7 cellular contexts compared by ENCODE assay signal in the genomic region with DNA sequence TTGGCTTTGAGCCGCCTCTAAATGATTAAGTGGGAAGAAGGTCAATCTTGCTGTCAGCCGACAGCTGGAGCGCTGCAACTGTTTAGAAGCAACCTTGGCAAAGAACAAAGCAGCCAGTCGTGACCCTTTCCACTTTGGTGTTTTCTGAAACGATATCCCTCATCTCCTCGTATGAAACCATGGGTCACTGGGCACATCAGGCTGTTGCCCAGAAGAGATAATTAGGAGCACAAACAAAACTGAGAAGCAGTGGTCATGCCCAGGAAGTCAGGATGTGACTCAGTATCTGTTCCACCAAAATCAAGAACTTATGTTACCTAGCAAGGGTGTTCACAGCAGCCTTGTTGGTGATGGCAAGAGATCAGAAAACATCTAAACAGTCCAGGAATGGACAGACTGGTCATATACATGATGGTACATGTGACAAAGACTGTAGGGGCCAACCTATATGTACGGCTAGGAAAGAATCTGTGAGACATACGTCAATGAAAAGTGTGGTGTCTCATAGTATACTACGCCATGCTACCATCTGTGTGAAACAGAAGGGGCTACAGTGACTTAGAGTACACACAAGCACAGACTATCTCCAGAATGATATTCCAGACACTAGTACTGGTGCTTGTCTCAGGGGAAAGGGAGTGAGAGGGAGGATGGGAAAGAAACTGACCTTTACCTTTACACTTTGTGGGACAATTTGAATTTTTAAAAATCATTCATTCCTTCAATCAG. TPM values are rescaled to one million over a fixed set of nuclear protein-coding genes. Genes with fewer than 3 reads are reported as not detected.
DNase-seq lines count a peak whose midpoint lies in the region; TF ChIP-seq lines count a peak whose summit lies in the region.

No MANE protein-coding gene starts in this region.

- no peak overlapping the region for H2AFZ ChIP-seq in hepatocyte

- no peaks in the 10 kb centered on the region for H3K27me3 ChIP-seq in hepatocyte
- H3K27me3 ChIP-seq in subcutaneous abdominal adipose tissue (ENCODE audit: control insufficient read depth in 5 of 5, insufficient read depth in 4 of 5, low read length in 5 of 5), result no peaks in the 10 kb centered on the region

- H3K9me3 Mint-ChIP-seq in activated naive CD8-positive, alpha-beta T cell treated with anti-CD3 and anti-CD28 coated beads for 36 hours, result no peaks in the 10 kb centered on the region

- 77% methylated on average over 9 of the region's 9 CpGs for WGBS in hepatocyte (ENCODE audit: low lambda C conversion rate, missing lambda C conversion rate)

- H3K4me3 Mint-ChIP-seq in activated naive CD8-positive, alpha-beta T cell treated with anti-CD3 and anti-CD28 coated beads for 36 hours, result no peak overlapping the region

- H3K4me3 ChIP-seq in hepatocyte, result no peak overlapping the region
- peak overlapping the region in 3 of 5 donors; percentile 12 to 22 (median 12) for H3K4me3 ChIP-seq in subcutaneous abdominal adipose tissue (ENCODE audit: low read depth in 1 of 5, low read length in 5 of 5)

- in situ Hi-C loops in GM13977 (cut with MboI; ENCODE audit: low pct_unique_long_range_greater_than_20kb, low sequenced_read_pairs, unreplicated experiment), result no loop called here

- H3K4me2 ChIP-seq in hepatocyte, result no peak overlapping the region

- TF ChIP-seq CTCF in hepatocyte (IDR thresholded peaks at IDR 0.05; ENCODE audit: poor library complexity), result no peak
- no peak for TF ChIP-seq CTCF in GM13977 (IDR thresholded peaks at IDR 0.05; ENCODE audit: extremely low read depth, insufficient read depth, missing control alignments)

- H3K9me2 ChIP-seq in hepatocyte (replicated peaks; ENCODE audit: insufficient read depth), result no peaks in the 10 kb centered on the region

- H3K9ac ChIP-seq in subcutaneous abdominal adipose tissue (ENCODE audit: low read length in 5 of 5), result peak overlapping the region; percentile 4 to 61 (median 34)

- peaks cover 31% of the 10 kb centered on the region for H3K36me3 Mint-ChIP-seq in activated naive CD8-positive, alpha-beta T cell treated with anti-CD3 and anti-CD28 coated beads for 36 hours

- no peaks in the 10 kb centered on the region for H4K20me1 ChIP-seq in hepatocyte (ENCODE audit: insufficient read depth, poor library complexity, severe bottlenecking)

- no peaks in the 10 kb centered on the region for H3K27me3 Mint-ChIP-seq in activated naive CD8-positive, alpha-beta T cell treated with anti-CD3 and anti-CD28 coated beads for 36 hours

- no peaks in the 10 kb centered on the region for H3K9me3 ChIP-seq in hepatocyte (ENCODE audit: low read depth)
- H3K9me3 ChIP-seq in subcutaneous abdominal adipose tissue (ENCODE audit: control insufficient read depth in 5 of 5, low read length in 5 of 5), result no peaks in the 10 kb centered on the region

- peaks cover 19% of the 10 kb centered on the region for H3K4me1 ChIP-seq in hepatocyte (ENCODE audit: insufficient read depth)
- H3K4me1 ChIP-seq in subcutaneous abdominal adipose tissue (ENCODE audit: control insufficient read depth in 5 of 5, insufficient read depth in 5 of 5, low read length in 5 of 5), result peaks cover 24 to 58% (median 54%) of the 10 kb centered on the region in 5 donors

- H3K79me2 ChIP-seq in hepatocyte, result no peaks in the 10 kb centered on the region

- peaks cover 43% of the 10 kb centered on the region for H3K4me1 Mint-ChIP-seq in activated naive CD8-positive, alpha-beta T cell treated with anti-CD3 and anti-CD28 coated beads for 36 hours

- H3K27ac Mint-ChIP-seq in activated naive CD8-positive, alpha-beta T cell treated with anti-CD3 and anti-CD28 coated beads for 36 hours, result peak overlapping the region; percentile 54

- peak; percentile 95 for DNase-seq in M059J (ENCODE audit: low read depth)
- DNase-seq in activated naive CD8-positive, alpha-beta T cell treated with anti-CD3 and anti-CD28 coated beads for 36 hours, result no peak
- DNase-seq in hepatocyte (ENCODE audit: low spot score), result no peak
- no peak for DNase-seq in NCI-H345 (lab: John Stamatoyannopoulos, UW)
- DNase-seq in GM13977 (ENCODE audit: low spot score), result no peak
- DNase-seq in NCI-H510A (lab: John Stamatoyannopoulos, UW), result no peak

- H3K27ac ChIP-seq in hepatocyte (peak overlapping the region; percentile 71), subcutaneous abdominal adipose tissue (ENCODE audit: low read depth, low read length) (peak overlapping the region; percentile 99)

- no peaks in the 10 kb centered on the region for H3K36me3 ChIP-seq in hepatocyte (replicated peaks; ENCODE audit: insufficient read depth, low read depth)
- H3K36me3 ChIP-seq in subcutaneous abdominal adipose tissue (ENCODE audit: control insufficient read depth in 5 of 5, insufficient read depth in 5 of 5, low read length in 5 of 5), result peaks cover 0 to 40% (median 39%) of the 10 kb centered on the region in 5 donors

RNA-seq across cellular contexts. Expression of gene STN1, which starts 22.4 kb away (rescaled TPM):
- total RNA-seq in M059J (2014; rRNA removed; shearing (Covaris generic)), result 17.3 and 21.9 TPM in 2 replicates
- 10 to 100 TPM; 25.4 to 25.5 TPM for total RNA-seq in activated naive CD8-positive, alpha-beta T cell treated with anti-CD3 and anti-CD28 coated beads for 36 hours
- total RNA-seq in hepatocyte, result 20.2 and 26.8 TPM in 2 replicates
- 20.1 and 29.0 TPM in 2 replicates for polyA plus RNA-seq in hepatocyte

RNA-seq across cellular contexts. Expression of gene SH3PXD2A, which starts 40.2 kb away (rescaled TPM):
- total RNA-seq in M059J (2014; rRNA removed; shearing (Covaris generic)), result 1.7 and 5.0 TPM in 2 replicates
- 10 to 100 TPM; 10.2 to 10.9 TPM for total RNA-seq in activated naive CD8-positive, alpha-beta T cell treated with anti-CD3 and anti-CD28 coated beads for 36 hours
- total RNA-seq in hepatocyte, result 10.6 and 13.6 TPM in 2 replicates
- polyA plus RNA-seq in hepatocyte, result 7.3 and 8.4 TPM in 2 replicates
